In the genomic region with DNA sequence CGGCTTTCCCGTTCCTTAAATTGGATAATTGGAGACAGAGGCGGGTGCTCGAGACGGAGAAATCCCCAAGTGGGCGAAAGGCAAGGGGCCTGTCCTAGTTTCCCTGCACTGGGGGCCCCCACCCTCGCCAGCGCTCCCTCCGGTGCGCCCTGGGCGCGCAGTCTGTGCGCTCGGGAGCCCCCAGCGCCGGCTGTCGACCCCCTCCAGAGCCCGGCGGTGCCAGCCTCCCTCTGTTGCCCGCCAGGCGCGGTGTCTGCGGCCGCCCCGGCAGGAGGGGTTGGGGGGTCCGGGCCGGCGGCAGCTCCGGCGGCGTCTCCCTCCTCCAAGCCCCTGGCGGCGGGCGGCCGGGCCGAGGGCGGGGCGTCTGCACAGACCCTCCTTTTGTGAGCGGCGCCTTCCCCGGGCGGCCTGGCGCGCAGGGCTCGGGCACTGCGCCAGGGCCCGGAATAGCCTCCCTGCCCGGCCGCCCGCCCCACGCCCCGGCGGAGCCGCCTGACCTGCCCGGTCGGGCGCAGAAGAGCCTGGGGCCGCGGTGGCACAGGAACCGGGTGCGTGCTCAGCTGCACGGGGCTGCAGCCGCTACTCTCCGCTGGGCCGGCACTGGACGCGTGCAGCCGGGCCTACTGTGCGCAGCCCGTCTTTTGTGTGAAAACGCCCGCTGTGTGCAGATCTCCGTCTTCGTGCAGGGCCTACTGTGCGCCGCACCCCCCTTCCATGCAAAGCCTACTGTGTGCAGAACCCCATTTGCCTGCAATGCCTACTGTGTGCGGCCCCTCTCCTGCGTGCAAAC, we compare ENCODE assay signal across 8 cellular contexts. TPM values are rescaled to one million over a fixed set of nuclear protein-coding genes. Genes with fewer than 3 reads are reported as not detected.
DNase-seq lines count a peak whose midpoint lies in the region; ATAC-seq and TF ChIP-seq lines count a peak whose summit lies in the region.

No MANE protein-coding gene starts in this region.

- no peak overlapping the region for H3K27ac ChIP-seq in osteoblast (ENCODE audit: low read depth, low read length)

- H3K4me1 Mint-ChIP-seq in glutamatergic neuron (ENCODE audit: low read depth, unreplicated experiment) = no peaks in the 10 kb centered on the region
- H3K4me1 Mint-ChIP-seq in activated T-helper 1 cell treated with anti-CD3 and anti-CD28 coated beads, Interleukin-12 subunit alpha, Interleukin-12 subunit beta, Interleukin-2, Interleukin-4 antibody, amounts not matched to agents 30 ng/mL and 10 ng/mL and 1 ng/mL, durations not matched to agents 14 hours and 24 hours and 36 hours (ENCODE audit: low read depth) = peaks cover 11% of the 10 kb centered on the region

- H3K9me3 ChIP-seq in osteoblast (ENCODE audit: low read depth, low read length) = no peaks in the 10 kb centered on the region

- H3K9me3 Mint-ChIP-seq in glutamatergic neuron (ENCODE audit: unreplicated experiment) = peaks cover 2% of the 10 kb centered on the region
- H3K9me3 Mint-ChIP-seq in activated T-helper 1 cell treated with anti-CD3 and anti-CD28 coated beads, Interleukin-12 subunit alpha, Interleukin-12 subunit beta, Interleukin-2, Interleukin-4 antibody, amounts not matched to agents 30 ng/mL and 10 ng/mL and 1 ng/mL, durations not matched to agents 14 hours and 24 hours and 36 hours = no peaks in the 10 kb centered on the region

- peak; percentile 48 for ATAC-seq in GM19324 (IDR thresholded peaks at IDR 0.05; ENCODE audit: low FRiP score, unreplicated experiment)
- no peak for ATAC-seq in HG03045 (IDR thresholded peaks at IDR 0.05; ENCODE audit: unreplicated experiment)

- H3K79me2 ChIP-seq in osteoblast (ENCODE audit: insufficient read depth, low read length) = no peaks in the 10 kb centered on the region

- intact Hi-C loops in activated T-helper 1 cell treated with anti-CD3 and anti-CD28 coated beads, Interleukin-12 subunit alpha, Interleukin-12 subunit beta, Interleukin-2, Interleukin-4 antibody, amounts not matched to agents 30 ng/mL and 10 ng/mL and 1 ng/mL, durations not matched to agents 14 hours and 24 hours and 36 hours (cut with micrococcal nuclease) = no loop called here

- DNase-seq in AG08396 (ENCODE audit: low spot score) (peak; percentile 81), glutamatergic neuron (peak; percentile 74), osteoblast (ENCODE audit: insufficient read length, low spot score, missing footprints) (peak; percentile 94)
- DNase-seq in activated T-helper 1 cell treated with anti-CD3 and anti-CD28 coated beads, Interleukin-12 subunit alpha, Interleukin-12 subunit beta, Interleukin-2, Interleukin-4 antibody, amounts not matched to agents 30 ng/mL and 10 ng/mL and 1 ng/mL, durations not matched to agents 14 hours and 24 hours and 36 hours (ENCODE audit: low spot score) = no peak
- DNase-seq in effector CD4-positive, alpha-beta T cell = no peak

- peak overlapping the region; percentile 47 for H3K4me3 Mint-ChIP-seq in glutamatergic neuron (ENCODE audit: unreplicated experiment)
- no peak overlapping the region for H3K4me3 Mint-ChIP-seq in activated T-helper 1 cell treated with anti-CD3 and anti-CD28 coated beads, Interleukin-12 subunit alpha, Interleukin-12 subunit beta, Interleukin-2, Interleukin-4 antibody, amounts not matched to agents 30 ng/mL and 10 ng/mL and 1 ng/mL, durations not matched to agents 14 hours and 24 hours and 36 hours

- no peaks in the 10 kb centered on the region for H3K27me3 ChIP-seq in osteoblast (ENCODE audit: insufficient read depth, low read length)

- no peak overlapping the region for H3K27ac Mint-ChIP-seq in glutamatergic neuron (ENCODE audit: unreplicated experiment)
- H3K27ac Mint-ChIP-seq in activated T-helper 1 cell treated with anti-CD3 and anti-CD28 coated beads, Interleukin-12 subunit alpha, Interleukin-12 subunit beta, Interleukin-2, Interleukin-4 antibody, amounts not matched to agents 30 ng/mL and 10 ng/mL and 1 ng/mL, durations not matched to agents 14 hours and 24 hours and 36 hours = no peak overlapping the region

- TF ChIP-seq CTCF in WI38 (IDR thresholded peaks at IDR 0.05; ENCODE audit: low read depth, low read length) = no peak
- no peak for TF ChIP-seq CTCF in glutamatergic neuron (IDR thresholded peaks at IDR 0.05; ENCODE audit: partially characterized antibody, unreplicated experiment)
- TF ChIP-seq CTCF in osteoblast (IDR thresholded peaks at IDR 0.05; ENCODE audit: extremely low read depth, low read depth, low read length) = no peak

- H2AFZ ChIP-seq in osteoblast (ENCODE audit: low read length) = peak overlapping the region; percentile 65

- peak overlapping the region; percentile 67 for H3K4me2 ChIP-seq in osteoblast (ENCODE audit: insufficient read depth, low read length)

- H3K36me3 Mint-ChIP-seq in glutamatergic neuron (ENCODE audit: unreplicated experiment) = peaks cover under 1% of the 10 kb centered on the region
- H3K36me3 Mint-ChIP-seq in activated T-helper 1 cell treated with anti-CD3 and anti-CD28 coated beads, Interleukin-12 subunit alpha, Interleukin-12 subunit beta, Interleukin-2, Interleukin-4 antibody, amounts not matched to agents 30 ng/mL and 10 ng/mL and 1 ng/mL, durations not matched to agents 14 hours and 24 hours and 36 hours (ENCODE audit: low read depth) = no peaks in the 10 kb centered on the region

- H3K4me3 ChIP-seq in WI38 (ENCODE audit: low read depth, low read length) (peak overlapping the region; percentile 21), osteoblast (ENCODE audit: insufficient read depth, low read length) (peak overlapping the region; percentile 58)

- peaks cover 22% of the 10 kb centered on the region for H3K4me1 ChIP-seq in osteoblast (ENCODE audit: insufficient read depth, low read length)

- H4K20me1 ChIP-seq in osteoblast (ENCODE audit: insufficient read depth, low read length) = no peaks in the 10 kb centered on the region

- H3K36me3 ChIP-seq in osteoblast (ENCODE audit: insufficient read depth, low read length) = no peaks in the 10 kb centered on the region

- peaks cover 23% of the 10 kb centered on the region for H3K27me3 Mint-ChIP-seq in glutamatergic neuron (ENCODE audit: unreplicated experiment)
- peaks cover 50% of the 10 kb centered on the region for H3K27me3 Mint-ChIP-seq in activated T-helper 1 cell treated with anti-CD3 and anti-CD28 coated beads, Interleukin-12 subunit alpha, Interleukin-12 subunit beta, Interleukin-2, Interleukin-4 antibody, amounts not matched to agents 30 ng/mL and 10 ng/mL and 1 ng/mL, durations not matched to agents 14 hours and 24 hours and 36 hours (ENCODE audit: insufficient read depth)

RNA-seq across cellular contexts. Expression of a gene that starts 13.2 kb away (rescaled TPM):
- total RNA-seq in glutamatergic neuron (ENCODE audit: unreplicated experiment) (3.8 TPM), osteoblast (41.8 and 46.3 TPM in 2 replicates)
- 129 and 132 TPM in 2 replicates for total RNA-seq in activated T-helper 1 cell treated with anti-CD3 and anti-CD28 coated beads, Interleukin-12 subunit alpha, Interleukin-12 subunit beta, Interleukin-2, Interleukin-4 antibody, amounts not matched to agents 30 ng/mL and 10 ng/mL and 1 ng/mL, durations not matched to agents 14 hours and 24 hours and 36 hours

RNA-seq across cellular contexts. Expression of a gene that starts 32.4 kb away (rescaled TPM):
- total RNA-seq in glutamatergic neuron (ENCODE audit: unreplicated experiment) (45.8 TPM), osteoblast (24.2 and 24.6 TPM in 2 replicates)
- total RNA-seq in activated T-helper 1 cell treated with anti-CD3 and anti-CD28 coated beads, Interleukin-12 subunit alpha, Interleukin-12 subunit beta, Interleukin-2, Interleukin-4 antibody, amounts not matched to agents 30 ng/mL and 10 ng/mL and 1 ng/mL, durations not matched to agents 14 hours and 24 hours and 36 hours = 109 and 116 TPM in 2 replicates

Comparison
In these comparisons a context has a peak if more than half of its experiments do, and no peak if none do; other contexts are left out.
1. DNase-seq: peak in AG08396 (single experiment), glutamatergic neuron (single experiment) and osteoblast (single experiment); none in activated T-helper 1 cell treated with anti-CD3 and anti-CD28 coated beads, Interleukin-12 subunit alpha, Interleukin-12 subunit beta, Interleukin-2, Interleukin-4 antibody, amounts not matched to agents 30 ng/mL and 10 ng/mL and 1 ng/mL, durations not matched to agents 14 hours and 24 hours and 36 hours (single experiment) and effector CD4-positive, alpha-beta T cell (single experiment).